Comparison of ENCODE assay signal across 1 cellular context in genomic region chr9:78314953-78315870, GRCh38.
TF ChIP-seq lines count a peak whose summit lies in the region.

No MANE protein-coding gene starts in this region.

TF ChIP-seq in GM12878, 131 proteins besides CTCF, POLR2A, EP300 and RAD21 (continued from another document):
- TF ChIP-seq MLLT1 (IDR thresholded peaks at IDR 0.05) (no peak), TCF12 (IDR thresholded peaks at IDR 0.05; ENCODE audit: low read depth, low read length) (no peak), TCF3 (IDR thresholded peaks at IDR 0.05; ENCODE audit: borderline replicate concordance, insufficient read depth, low read depth, low read length) (no peak), ZNF687 (IDR thresholded peaks at IDR 0.05) (no peak)
